In genomic region chr20:17992224-17992637, GRCh38 we compare ENCODE assay signal across 11 cellular contexts. TPM values are rescaled to one million over a fixed set of nuclear protein-coding genes. Genes with fewer than 3 reads are reported as not detected.
DNase-seq lines count a peak whose midpoint lies in the region; ATAC-seq and TF ChIP-seq lines count a peak whose summit lies in the region.
"Had no signal": no experiment of that assay in that cellular context is flagged by ENCODE, and none has a peak within 500 bp of the region (broad histone marks: within the 10 kb centered on the region; RNA-seq: fewer than 3 reads in every experiment).

No MANE protein-coding gene starts in this region.

- H3K9ac ChIP-seq in mesenchymal stem cell (ENCODE audit: low read length): no peak overlapping the region
- no peak overlapping the region for H3K9ac ChIP-seq in mesendoderm (ENCODE audit: low read length)
- H3K9ac ChIP-seq: SK-N-SH had no signal

- H2AK5ac ChIP-seq in mesenchymal stem cell (ENCODE audit: low read length, severe bottlenecking): no peak overlapping the region
- no peak overlapping the region for H2AK5ac ChIP-seq in mesendoderm (ENCODE audit: low read length)

- no peak for DNase-seq in RWPE1 (ENCODE audit: low spot score)
- no peak for DNase-seq in nephron progenitor cell
- no peak for DNase-seq in mesenchymal stem cell
- no peak for DNase-seq in mesendoderm
- DNase-seq in DMS 273 treated with DMSO at 0.1 percent for 48 hours (lab: John Stamatoyannopoulos, UW): no peak
- DNase-seq in NCI-H1417 treated with DMSO at 0.1 percent for 48 hours (lab: John Stamatoyannopoulos, UW): no peak
- DNase-seq: immature natural killer cell, NCI-H2081, SK-N-SH had no signal

- peaks cover 3% of the 10 kb centered on the region for H3K27me3 Mint-ChIP-seq in nephron progenitor cell (ENCODE audit: low read depth, poor library complexity)

- H3K23ac ChIP-seq in mesenchymal stem cell (ENCODE audit: low read length in 2 of 2) (no peak overlapping the region), mesendoderm (ENCODE audit: low read length) (no peak overlapping the region)

- no peak overlapping the region for H2BK12ac ChIP-seq in mesenchymal stem cell (ENCODE audit: low read length in 2 of 2)

- H3K27ac Mint-ChIP-seq in nephron progenitor cell: peak overlapping the region; percentile 82

- no peak for TF ChIP-seq CTCF in RWPE1 (conservative IDR thresholded peaks at IDR 0.05; ENCODE audit: low read depth)
- TF ChIP-seq CTCF in nephron progenitor cell (IDR thresholded peaks at IDR 0.05): no peak

- H3K27me3 ChIP-seq in mesenchymal stem cell (ENCODE audit: control insufficient read depth in 1 of 2, insufficient read depth in 1 of 2, low read length in 2 of 2) (peaks cover 0 to 1% of the 10 kb centered on the region in 2 experiments), mesendoderm (ENCODE audit: insufficient read depth, low read length, poor library complexity) (no peaks in the 10 kb centered on the region)

- no peak overlapping the region for H2AFZ ChIP-seq in mesenchymal stem cell (ENCODE audit: low read depth, low read length)

- H3K36me3 Mint-ChIP-seq in nephron progenitor cell (ENCODE audit: low read depth): peaks cover 35% of the 10 kb centered on the region

- no peak overlapping the region for H3K4ac ChIP-seq in mesenchymal stem cell (ENCODE audit: low read depth in 1 of 2, low read length in 2 of 2)
- no peak overlapping the region for H3K4ac ChIP-seq in mesendoderm (ENCODE audit: low read depth, low read length)

- no peak overlapping the region for H3K4me3 Mint-ChIP-seq in nephron progenitor cell
- H3K4me3 Mint-ChIP-seq: immature natural killer cell had no signal

- H3K27ac ChIP-seq in RWPE1 (peak overlapping the region; percentile 47), mesenchymal stem cell (ENCODE audit: low read length, poor library complexity, severe bottlenecking) (no peak overlapping the region), mesendoderm (ENCODE audit: low read depth, low read length) (no peak overlapping the region)

- POLR2A ChIA-PET in RWPE1 (lab: Yijun Ruan, JAX; ENCODE audit: low non-redundant PET): no interaction called here

- H3K4me1 ChIP-seq in mesenchymal stem cell (ENCODE audit: control insufficient read depth, insufficient read depth, low read depth, low read length): peaks cover 5% of the 10 kb centered on the region
- no peaks in the 10 kb centered on the region for H3K4me1 ChIP-seq in mesendoderm (ENCODE audit: control insufficient read depth, low read depth, low read length)

- H3K4me2 ChIP-seq in mesenchymal stem cell (ENCODE audit: low read length, poor library complexity, severe bottlenecking): no peak overlapping the region
- no peak overlapping the region for H3K4me2 ChIP-seq in mesendoderm (ENCODE audit: low read length)
- H3K4me2 ChIP-seq: SK-N-SH had no signal

- no peak overlapping the region for H2BK120ac ChIP-seq in mesenchymal stem cell (ENCODE audit: low read depth, low read length)
- H2BK120ac ChIP-seq in mesendoderm (ENCODE audit: low read depth, low read length): no peak overlapping the region

- no peaks in the 10 kb centered on the region for H3K9me3 Mint-ChIP-seq in nephron progenitor cell
- H3K9me3 Mint-ChIP-seq: immature natural killer cell had no signal

- H3K4me3 ChIP-seq in mesenchymal stem cell (ENCODE audit: insufficient read depth in 1 of 2, low read depth in 1 of 2, low read length in 2 of 2) (no peak overlapping the region), mesendoderm (ENCODE audit: low read length) (no peak overlapping the region)

- H3K79me2 ChIP-seq in mesendoderm (ENCODE audit: control insufficient read depth, insufficient read depth, low read length): no peaks in the 10 kb centered on the region

- no peak overlapping the region for H4K91ac ChIP-seq in mesenchymal stem cell (ENCODE audit: low read length)

- H3K36me3 ChIP-seq in mesenchymal stem cell (ENCODE audit: control insufficient read depth in 1 of 2, insufficient read depth in 2 of 2, low read depth in 1 of 2, low read length in 2 of 2) (peaks cover 9 to 28% of the 10 kb centered on the region in 2 experiments), mesendoderm (ENCODE audit: control insufficient read depth, insufficient read depth, low read length) (no peaks in the 10 kb centered on the region)

- no peak overlapping the region for H2BK15ac ChIP-seq in mesenchymal stem cell (ENCODE audit: low read depth, poor library complexity, severe bottlenecking)
- no peak overlapping the region for H2BK15ac ChIP-seq in mesendoderm (replicated peaks; ENCODE audit: low read depth)

- no peak overlapping the region for H2BK5ac ChIP-seq in mesenchymal stem cell (ENCODE audit: low read depth, low read length, poor library complexity, severe bottlenecking)
- H2BK5ac ChIP-seq in mesendoderm (ENCODE audit: low read length): no peak overlapping the region

- H3K4me1 Mint-ChIP-seq in nephron progenitor cell: peaks cover 25% of the 10 kb centered on the region

- no peak overlapping the region for H3K56ac ChIP-seq in mesendoderm (ENCODE audit: low read length)

- H4K5ac ChIP-seq in mesendoderm (ENCODE audit: low read length): no peak overlapping the region

- no peak overlapping the region for H3K18ac ChIP-seq in mesenchymal stem cell (ENCODE audit: low read depth in 1 of 2, low read length in 2 of 2)
- H3K18ac ChIP-seq in mesendoderm (ENCODE audit: low read length): no peak overlapping the region

- CTCF ChIA-PET in RWPE1 (lab: Yijun Ruan, JAX): no interaction called here

- peaks cover 10% of the 10 kb centered on the region for H3K79me1 ChIP-seq in mesenchymal stem cell (replicated peaks; ENCODE audit: low read length, poor library complexity, severe bottlenecking)
- H3K79me1 ChIP-seq in mesendoderm (ENCODE audit: low read length): no peaks in the 10 kb centered on the region

- no peak overlapping the region for H3K14ac ChIP-seq in mesenchymal stem cell (ENCODE audit: low read length in 2 of 2)

- no peak overlapping the region for H4K8ac ChIP-seq in mesenchymal stem cell (ENCODE audit: low read length)
- no peak overlapping the region for H4K8ac ChIP-seq in mesendoderm (ENCODE audit: low read depth, low read length)

- H3K9me3 ChIP-seq in mesenchymal stem cell (ENCODE audit: control insufficient read depth, low read length): no peaks in the 10 kb centered on the region
- H3K9me3 ChIP-seq: SK-N-SH had no signal

- ATAC-seq in GM18517 (IDR thresholded peaks at IDR 0.05; ENCODE audit: unreplicated experiment): peak; percentile 70
- ATAC-seq in GM21381 (IDR thresholded peaks at IDR 0.05; ENCODE audit: unreplicated experiment): peak; percentile 60

- 84% methylated on average over 6 of the region's 6 CpGs for WGBS in mesenchymal stem cell
- WGBS in mesendoderm (ENCODE audit: extremely low coverage, insufficient coverage, low lambda C conversion rate): no CpG with 5 or more reads among the region's 6 CpGs

RNA-seq across cellular contexts. Expression of gene MGME1, which starts 23.4 kb away (rescaled TPM):
- 14.6 TPM for polyA plus RNA-seq in mesenchymal stem cell (2013, experiment 1 of 2)
- 13.8 TPM for polyA plus RNA-seq in mesenchymal stem cell (2013, experiment 2 of 2)
- 38.1 TPM for polyA plus RNA-seq in mesendoderm (2013, experiment 1 of 2)
- polyA plus RNA-seq in mesendoderm (2013, experiment 2 of 2): 38.2 TPM

RNA-seq across cellular contexts. Expression of gene SNX5, which starts 23.6 kb away (rescaled TPM):
- 76.3 TPM for polyA plus RNA-seq in mesenchymal stem cell (2013, experiment 1 of 2)
- polyA plus RNA-seq in mesenchymal stem cell (2013, experiment 2 of 2): 76.9 TPM
- polyA plus RNA-seq in mesendoderm (2013, experiment 1 of 2): 218 TPM
- 220 TPM for polyA plus RNA-seq in mesendoderm (2013, experiment 2 of 2)
